In genomic region chr10:31320598-31321211, GRCh38 we compare ENCODE assay signal across 8 cellular contexts. TPM values are rescaled to one million over a fixed set of nuclear protein-coding genes. Genes with fewer than 3 reads are reported as not detected.
A peak's percentile ranks its signal among the peaks of the same experiment; 100 is the strongest.
DNase-seq lines count a peak whose midpoint lies in the region; ATAC-seq and TF ChIP-seq lines count a peak whose summit lies in the region.

No MANE protein-coding gene starts in this region.

- peak overlapping the region; percentile 89 for H3K4me3 ChIP-seq in CD8-positive, alpha-beta memory T cell (ENCODE audit: low read length)
- H3K4me3 ChIP-seq in mucosa of descending colon (peak overlapping the region; percentile 40), thymus (ENCODE audit: low read length) (peak overlapping the region; percentile 92)

- peaks cover 0 to 3% of the 10 kb centered on the region in 2 donors for H3K27me3 Mint-ChIP-seq in CD8-positive, alpha-beta memory T cell
- H3K27me3 Mint-ChIP-seq in endothelial cell (ENCODE audit: unreplicated experiment): peaks cover 14% of the 10 kb centered on the region

- H3K27ac ChIP-seq in CD8-positive, alpha-beta memory T cell (ENCODE audit: low read depth, low read length): peak overlapping the region; percentile 45
- peak overlapping the region; percentile 100 for H3K27ac ChIP-seq in thymus (ENCODE audit: low read depth)

- H3K36me3 ChIP-seq in CD8-positive, alpha-beta memory T cell (ENCODE audit: insufficient read depth, low read length): no peaks in the 10 kb centered on the region
- H3K36me3 ChIP-seq in mucosa of descending colon (ENCODE audit: low read depth) (no peaks in the 10 kb centered on the region), thymus (ENCODE audit: control insufficient read depth, insufficient read depth) (no peaks in the 10 kb centered on the region)

- no peak for TF ChIP-seq CTCF in GM20000 (IDR thresholded peaks at IDR 0.05; ENCODE audit: extremely low read depth, missing control alignments)
- no peak for TF ChIP-seq CTCF in endothelial cell (IDR thresholded peaks at IDR 0.05; ENCODE audit: unreplicated experiment)
- TF ChIP-seq CTCF in mucosa of descending colon (IDR thresholded peaks at IDR 0.05): no peak

- H3K4me3 Mint-ChIP-seq in CD8-positive, alpha-beta memory T cell: peak overlapping the region; percentile 81 to 98 (median 93)
- peak overlapping the region; percentile 99 for H3K4me3 Mint-ChIP-seq in endothelial cell (ENCODE audit: unreplicated experiment)

- DNase-seq in CD8-positive, alpha-beta memory T cell: peak; percentile 3 to 56 (median 25)
- peak; percentile 54 for DNase-seq in GM20000 (ENCODE audit: low spot score)
- DNase-seq in NCI-H1105 (lab: John Stamatoyannopoulos, UW): peak; percentile 43
- DNase-seq in activated CD8-positive, alpha-beta memory T cell treated with anti-CD3 and anti-CD28 coated beads, Interleukin-2, amount 50 U/mL, for 4 hours: peak; percentile 20
- DNase-seq in endothelial cell (ENCODE audit: low spot score): peak; percentile 55
- peak; percentile 27 to 56 (median 33) for DNase-seq in mucosa of descending colon

- H3K27ac Mint-ChIP-seq in CD8-positive, alpha-beta memory T cell: peak overlapping the region; percentile 84 to 94 (median 91)
- peak overlapping the region; percentile 93 for H3K27ac Mint-ChIP-seq in endothelial cell (ENCODE audit: unreplicated experiment)

- intact Hi-C loops in mucosa of descending colon (cut with DNase I, micrococcal nuclease): no loop called here

- POLR2A ChIA-PET in CD8-positive, alpha-beta memory T cell (lab: Charles Lee): interaction anchor here (0.9 kb wide), 1 partner anchor 289 kb away, joined by 3 read pairs; no protein-coding TSS in a partner anchor

- H3K9me3 ChIP-seq in CD8-positive, alpha-beta memory T cell (ENCODE audit: low read length): no peaks in the 10 kb centered on the region
- no peaks in the 10 kb centered on the region for H3K9me3 ChIP-seq in mucosa of descending colon
- no peaks in the 10 kb centered on the region for H3K9me3 ChIP-seq in thymus (ENCODE audit: control insufficient read depth)

- H3K36me3 Mint-ChIP-seq in CD8-positive, alpha-beta memory T cell: peaks cover 0 to 14% (median 0%) of the 10 kb centered on the region in 3 donors
- peaks cover 10% of the 10 kb centered on the region for H3K36me3 Mint-ChIP-seq in endothelial cell (ENCODE audit: low read depth, unreplicated experiment)

- H3K9me3 Mint-ChIP-seq in CD8-positive, alpha-beta memory T cell: no peaks in the 10 kb centered on the region
- no peaks in the 10 kb centered on the region for H3K9me3 Mint-ChIP-seq in endothelial cell (ENCODE audit: unreplicated experiment)

- H3K4me1 Mint-ChIP-seq in CD8-positive, alpha-beta memory T cell: peaks cover 39 to 56% (median 55%) of the 10 kb centered on the region in 3 donors
- peaks cover 33% of the 10 kb centered on the region for H3K4me1 Mint-ChIP-seq in endothelial cell (ENCODE audit: unreplicated experiment)

- peaks cover 35% of the 10 kb centered on the region for H3K4me1 ChIP-seq in CD8-positive, alpha-beta memory T cell (ENCODE audit: insufficient read depth, low read length)
- H3K4me1 ChIP-seq in mucosa of descending colon (ENCODE audit: low read depth) (no peaks in the 10 kb centered on the region), thymus (ENCODE audit: control insufficient read depth, insufficient read depth, low read length) (peaks cover 4% of the 10 kb centered on the region)

- no peaks in the 10 kb centered on the region for H3K27me3 ChIP-seq in CD8-positive, alpha-beta memory T cell (ENCODE audit: insufficient read depth, low read length, poor library complexity, severe bottlenecking)
- H3K27me3 ChIP-seq in thymus (ENCODE audit: control insufficient read depth, insufficient read depth): no peaks in the 10 kb centered on the region

- WGBS in thymus: under 1% methylated on average over 43 of the region's 43 CpGs

- ATAC-seq in mucosa of descending colon: no peak
- ATAC-seq in GM18873 (IDR thresholded peaks at IDR 0.05; ENCODE audit: low FRiP score, unreplicated experiment): no peak

- CTCF ChIA-PET in CD8-positive, alpha-beta memory T cell (lab: Charles Lee): interaction anchor here (0.8 kb wide), 1 partner anchor 10 kb away, joined by 3 read pairs; no protein-coding TSS in a partner anchor

RNA-seq across cellular contexts. Expression of gene ZEB1, which starts 1.7 kb away (rescaled TPM):
- total RNA-seq in CD8-positive, alpha-beta memory T cell: 10 to 100 TPM; 37.3 to 38.0 TPM
- 34.7 TPM for polyA plus RNA-seq in CD8-positive, alpha-beta memory T cell
- total RNA-seq in endothelial cell (ENCODE audit: unreplicated experiment): 76.6 TPM
- total RNA-seq in mucosa of descending colon: 100 to 1,000 TPM in 1 of 3 donors, 10 to 100 TPM in 1, 1 to 10 TPM in 1; 8.8 to 200 (median 28.1) TPM
- 17.8 TPM for polyA plus RNA-seq in thymus

Comparison
In these comparisons a context has a peak if more than half of its experiments do, and no peak if none do; other contexts are left out.
1. H3K4me3 ChIP-seq: peak in every context shown above with its lines; median percentile 92 in thymus; 89 in CD8-positive, alpha-beta memory T cell; 40 in mucosa of descending colon.